Comparison of ENCODE assay signal across 12 cellular contexts in the genomic region with DNA sequence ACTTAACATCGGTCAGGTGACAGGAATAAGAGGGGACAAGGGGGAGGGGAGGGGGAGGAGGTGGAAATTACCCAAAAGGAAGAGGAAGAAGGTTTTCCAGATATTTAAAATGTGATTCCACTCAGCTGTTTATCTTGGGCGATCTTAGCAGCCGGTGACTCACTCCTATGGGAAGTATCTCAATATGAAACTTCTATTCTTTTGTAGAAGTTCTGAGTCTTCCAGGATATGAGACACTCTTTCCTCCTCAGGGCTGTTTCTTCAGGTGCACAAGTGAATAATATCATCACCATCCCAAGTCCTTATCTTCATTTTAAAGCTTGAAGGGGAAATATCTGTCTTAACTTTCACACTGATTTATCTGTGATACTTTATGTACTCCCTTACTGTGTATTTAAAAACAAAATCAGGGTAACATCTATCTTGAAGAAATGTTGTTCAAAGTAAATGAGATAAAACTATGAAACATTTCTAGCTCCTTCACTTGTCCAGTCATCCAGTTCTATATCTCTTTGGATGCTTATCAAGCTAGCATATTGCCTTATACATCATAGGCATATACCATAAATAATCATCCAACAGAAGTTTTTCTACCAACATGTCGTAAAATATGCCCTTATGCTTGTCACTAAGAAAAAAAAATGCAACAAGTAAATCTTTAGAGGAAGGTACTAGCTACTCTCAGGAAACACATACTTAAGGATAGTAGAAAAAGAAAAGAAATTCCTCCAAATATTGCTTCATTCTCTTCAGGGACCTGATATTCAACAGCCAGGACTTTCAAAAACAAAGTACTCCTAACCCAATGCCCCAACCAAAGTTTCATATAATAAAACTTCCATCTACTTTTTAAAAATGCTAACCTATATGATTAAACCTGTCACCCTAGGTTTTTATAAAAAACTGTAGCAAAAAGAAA. TPM values are rescaled to one million over a fixed set of nuclear protein-coding genes. Genes with fewer than 3 reads are reported as not detected.
A peak's percentile ranks its signal among the peaks of the same experiment; 100 is the strongest.
DNase-seq lines count a peak whose midpoint lies in the region; ATAC-seq and TF ChIP-seq lines count a peak whose summit lies in the region.
"Had no signal": no experiment of that assay in that cellular context is flagged by ENCODE, and none has a peak within 500 bp of the region (broad histone marks: within the 10 kb centered on the region; RNA-seq: fewer than 3 reads in every experiment).

No MANE protein-coding gene starts in this region.

- H4K20me1 ChIP-seq in MM.1S (ENCODE audit: insufficient read depth, low read length), result no peaks in the 10 kb centered on the region

- H3K4me3 ChIP-seq in Panc1 (ENCODE audit: low read depth in 2 of 2, low read length in 2 of 2) (no peak overlapping the region), esophagus muscularis mucosa (no peak overlapping the region), mucosa of descending colon (no peak overlapping the region), MM.1S (ENCODE audit: low read length) (no peak overlapping the region)
- H3K4me3 ChIP-seq: neural progenitor cell, uterus had no signal

- TF ChIP-seq EP300 in esophagus muscularis mucosa (IDR thresholded peaks at IDR 0.05), result no peak

- DNase-seq in EL, result peak; percentile 69
- DNase-seq in Panc1 (ENCODE audit: low read depth, low spot score), result peak; percentile 74
- no peak for DNase-seq in esophagus muscularis mucosa (ENCODE audit: extremely low spot score)
- DNase-seq in mucosa of descending colon, result no peak
- no peak for DNase-seq in MM.1S
- DNase-seq: DMS53, NCI-H82 had no signal

- H3K79me2 ChIP-seq in MM.1S (ENCODE audit: low read length), result peaks cover 98% of the 10 kb centered on the region

- POLR2A ChIA-PET in Panc1 (lab: Charles Lee), result no interaction called here

- TF ChIP-seq CTCF in Panc1 (IDR thresholded peaks at IDR 0.05) (no peak), esophagus muscularis mucosa (IDR thresholded peaks at IDR 0.05) (no peak), mucosa of descending colon (IDR thresholded peaks at IDR 0.05) (no peak), MM.1S (IDR thresholded peaks at IDR 0.05; ENCODE audit: low read length) (no peak)

- no peak overlapping the region for H2AFZ ChIP-seq in MM.1S (ENCODE audit: low read length)
- H2AFZ ChIP-seq: neural progenitor cell had no signal

- H3K4me1 ChIP-seq in Panc1 (ENCODE audit: control insufficient read depth, insufficient read depth, low read length), result no peaks in the 10 kb centered on the region; the same call in 1 of the 2 replicates
- H3K4me1 ChIP-seq in esophagus muscularis mucosa, result peaks cover 0 to 3% (median 0%) of the 10 kb centered on the region in 4 donors
- no peaks in the 10 kb centered on the region for H3K4me1 ChIP-seq in mucosa of descending colon (ENCODE audit: low read depth)
- H3K4me1 ChIP-seq in MM.1S (ENCODE audit: low read length), result peaks cover 38% of the 10 kb centered on the region
- H3K4me1 ChIP-seq: neural progenitor cell, uterus had no signal

- BruUV-seq in Panc1 (replicated peaks; lab: Mats Ljungman, UMichigan), result no TSS peak

- no peak for TF ChIP-seq POLR2A in esophagus muscularis mucosa (IDR thresholded peaks at IDR 0.05; ENCODE audit: low read depth)

- H3F3A ChIP-seq in MM.1S (ENCODE audit: insufficient read depth, low read length), result peaks cover 9% of the 10 kb centered on the region; the same call in 1 of the 2 replicates

- H3K9me2 ChIP-seq in MM.1S (replicated peaks; ENCODE audit: insufficient read depth, low read length), result no peaks in the 10 kb centered on the region

- no peaks in the 10 kb centered on the region for H3K9me3 ChIP-seq in Panc1 (ENCODE audit: control insufficient read depth, insufficient read depth, low read depth, low read length)
- H3K9me3 ChIP-seq in esophagus muscularis mucosa, result no peaks in the 10 kb centered on the region
- H3K9me3 ChIP-seq in mucosa of descending colon, result no peaks in the 10 kb centered on the region
- no peaks in the 10 kb centered on the region for H3K9me3 ChIP-seq in MM.1S (replicated peaks; ENCODE audit: insufficient read depth, low read length)
- H3K9me3 ChIP-seq: uterus had no signal

- WGBS in esophagus muscularis mucosa, result 62% methylated on average over 4 of the region's 4 CpGs

- ATAC-seq in Panc1 (peak; percentile 82), mucosa of descending colon (peak; percentile 34), HG03139 (IDR thresholded peaks at IDR 0.05; ENCODE audit: unreplicated experiment) (no peak), GM21381 (IDR thresholded peaks at IDR 0.05; ENCODE audit: unreplicated experiment) (no peak), HG02678 (IDR thresholded peaks at IDR 0.05; ENCODE audit: unreplicated experiment) (no peak)

- H3K27ac ChIP-seq in Panc1 (ENCODE audit: low read length) (no peak overlapping the region; the same call in 1 of the 2 replicates), esophagus muscularis mucosa (replicated peaks in 1 of 4) (peak overlapping the region in 3 of 4 donors; percentile 8 to 38 (median 25)), MM.1S (ENCODE audit: low read length) (no peak overlapping the region)
- H3K27ac ChIP-seq: neural progenitor cell had no signal

- CTCF ChIA-PET in Panc1 (lab: Charles Lee), result no interaction called here

- in situ Hi-C loops in Panc1 (cut with HindIII; ENCODE audit: low pct_unique_long_range_greater_than_20kb, low sequenced_read_pairs), result no loop called here

- H3K36me3 ChIP-seq in Panc1 (ENCODE audit: control insufficient read depth, insufficient read depth, low read length) (no peaks in the 10 kb centered on the region), esophagus muscularis mucosa (no peaks in the 10 kb centered on the region), mucosa of descending colon (ENCODE audit: low read depth) (no peaks in the 10 kb centered on the region), MM.1S (replicated peaks; ENCODE audit: insufficient read depth, low read length) (no peaks in the 10 kb centered on the region)
- H3K36me3 ChIP-seq: neural progenitor cell, uterus had no signal

- H3K9ac ChIP-seq in MM.1S (ENCODE audit: low read length), result no peak overlapping the region
- H3K9ac ChIP-seq: neural progenitor cell had no signal

- intact Hi-C loops in Panc1 (cut with micrococcal nuclease; ENCODE audit: unreplicated experiment) (no loop called here), esophagus muscularis mucosa (cut with DNase I) (no loop called here), mucosa of descending colon (cut with DNase I, micrococcal nuclease) (no loop called here)

- H3K27me3 ChIP-seq in Panc1 (ENCODE audit: control insufficient read depth, insufficient read depth, low read length) (no peaks in the 10 kb centered on the region), esophagus muscularis mucosa (no peaks in the 10 kb centered on the region), MM.1S (replicated peaks; ENCODE audit: insufficient read depth, low read length) (no peaks in the 10 kb centered on the region)
- H3K27me3 ChIP-seq: neural progenitor cell, uterus had no signal

- no peak overlapping the region for H3K4me2 ChIP-seq in MM.1S (ENCODE audit: low read depth, low read length)
- H3K4me2 ChIP-seq: neural progenitor cell had no signal

RNA-seq across cellular contexts. Expression of a gene that starts 13.7 kb away (rescaled TPM):
- total RNA-seq in Panc1 (2021; ENCODE audit: unreplicated experiment), result 10.8 TPM
- 5.5 TPM for polyA plus RNA-seq in Panc1 (2012; ENCODE audit: insufficient read length)
- 10 to 100 TPM; 14.0 to 25.3 (median 18.8) TPM for total RNA-seq in esophagus muscularis mucosa
- 10 to 100 TPM in 2 of 3 donors, 1 to 10 TPM in 1; 9.2 to 18.4 (median 12.7) TPM for total RNA-seq in mucosa of descending colon

RNA-seq across cellular contexts. Expression of a gene that starts 14.0 kb away (rescaled TPM):
- total RNA-seq in Panc1 (2021; ENCODE audit: unreplicated experiment) (12.8 TPM), esophagus muscularis mucosa (10 to 100 TPM; 19.5 to 27.1 (median 25.7) TPM), mucosa of descending colon (10 to 100 TPM; 16.8 to 26.9 (median 22.0) TPM)
- 14.4 TPM for polyA plus RNA-seq in Panc1 (2012; ENCODE audit: insufficient read length)

Comparison
In these comparisons a context has a peak if more than half of its experiments do, and no peak if none do; other contexts are left out.
1. DNase-seq: peak in EL (single experiment) and Panc1 (single experiment); none in esophagus muscularis mucosa (single experiment), mucosa of descending colon (0 of 3) and MM.1S (single experiment).
2. ATAC-seq: peak in Panc1 (single experiment) and mucosa of descending colon (single experiment); none in HG03139 (single experiment), GM21381 (single experiment) and HG02678 (single experiment).
3. H3K27ac ChIP-seq: peak in esophagus muscularis mucosa (3 of 4); none in Panc1 (single experiment) and MM.1S (single experiment).